Comparison of ENCODE assay signal across 4 cellular contexts in the genomic region with DNA sequence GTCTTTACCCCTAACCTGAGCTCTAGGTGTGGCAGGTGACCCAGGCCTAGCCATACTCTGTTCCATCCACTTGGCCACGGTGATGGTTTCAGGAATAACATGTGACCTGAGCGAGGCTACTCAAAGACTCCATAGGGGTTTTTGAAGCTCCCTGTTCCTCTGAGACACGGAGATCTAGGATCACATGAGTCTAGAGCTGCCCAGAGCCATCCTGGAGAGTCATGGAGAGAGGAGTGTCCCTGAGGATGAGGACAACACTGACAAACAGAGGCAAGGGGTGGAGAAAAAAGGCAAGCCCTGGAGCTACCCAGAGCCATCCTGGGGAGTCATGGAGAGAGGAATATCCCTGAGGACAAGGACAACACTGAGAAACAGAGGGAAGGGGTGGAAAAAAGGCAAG. TPM values are rescaled to one million over a fixed set of nuclear protein-coding genes. Genes with fewer than 3 reads are reported as not detected.
"Had no signal": no experiment of that assay in that cellular context is flagged by ENCODE, and none has a peak within 500 bp of the region (broad histone marks: within the 10 kb centered on the region; RNA-seq: fewer than 3 reads in every experiment).

No MANE protein-coding gene starts in this region.

- DNase-seq: GDM1, GF-D8 had no signal

- ATAC-seq: GM12878 had no signal

- H3K4me3 ChIP-seq: GM12878 had no signal

RNA-seq across cellular contexts. Expression of gene PCA3, which starts 29.5 kb away (rescaled TPM):
- total RNA-seq: G401, GM12878 had no signal
